1 cellular context compared by ENCODE assay signal in the genomic region with DNA sequence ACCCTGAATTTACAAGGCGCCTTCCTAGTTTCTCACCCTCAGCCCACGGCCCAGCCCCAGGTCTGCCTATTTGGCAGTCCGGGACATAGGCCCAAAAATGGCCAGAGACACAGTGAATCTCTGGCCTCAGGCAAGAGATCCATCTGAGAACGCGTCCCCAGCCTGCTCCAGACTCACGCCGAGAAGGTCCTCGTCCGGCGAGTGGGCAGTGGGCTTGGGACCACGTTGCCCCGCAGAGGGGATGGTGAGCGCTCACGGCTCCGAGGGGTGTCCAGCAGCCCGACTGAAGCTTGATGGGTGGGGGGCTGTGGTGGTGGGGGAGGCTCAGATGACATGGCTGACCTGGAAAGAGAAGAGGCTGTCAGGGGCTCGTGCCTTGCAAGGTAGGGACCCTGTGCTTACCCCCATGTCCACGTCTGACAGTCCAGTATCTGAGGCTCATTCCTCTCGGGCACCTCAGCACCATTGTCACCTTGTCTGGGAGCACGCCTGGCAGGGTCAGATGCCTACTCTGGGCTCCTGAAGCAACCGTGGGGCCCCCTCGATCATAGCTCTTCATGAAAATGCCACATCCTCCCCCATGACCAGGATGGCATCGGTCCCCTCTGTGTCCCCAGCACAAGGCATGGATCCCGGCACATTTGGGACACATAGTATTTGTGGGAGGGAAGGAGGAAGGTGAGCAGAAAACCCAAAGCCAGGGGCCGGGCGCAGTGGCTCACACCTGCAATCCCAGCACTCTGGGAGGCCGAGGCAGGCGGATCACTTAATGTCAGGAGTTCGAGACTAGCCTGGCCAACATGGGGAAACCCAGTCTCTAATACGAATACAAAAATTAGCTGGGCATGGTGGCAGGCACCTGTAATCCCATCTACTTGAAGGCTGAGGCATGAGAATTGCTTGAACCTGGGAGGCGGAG.
A peak's percentile ranks its signal among the peaks of the same experiment; 100 is the strongest.
TF ChIP-seq lines count a peak whose summit lies in the region.

No MANE protein-coding gene starts in this region.

TF ChIP-seq in H1, 55 proteins besides CTCF, POLR2A, EP300 and RAD21:
- TF ChIP-seq ZNF274 (IDR thresholded peaks at IDR 0.05; ENCODE audit: borderline replicate concordance, extremely low read depth, low read length) (no peak), CEBPB (IDR thresholded peaks at IDR 0.05; ENCODE audit: low read depth, low read length) (no peak), HDAC6 (IDR thresholded peaks at IDR 0.05; ENCODE audit: low read depth, low read length) (no peak), SIRT6 (IDR thresholded peaks at IDR 0.05; ENCODE audit: low read length) (no peak), HDAC2 (IDR thresholded peaks at IDR 0.05; ENCODE audit: borderline replicate concordance in 1 of 2, low read depth in 2 of 2, low read length in 2 of 2) (no peak), CBX5 (IDR thresholded peaks at IDR 0.05; ENCODE audit: low read depth, low read length) (no peak), BCL11A (IDR thresholded peaks at IDR 0.05; ENCODE audit: low read depth in 2 of 2, low read length in 2 of 2) (no peak), POLR2AphosphoS5 (IDR thresholded peaks at IDR 0.05; ENCODE audit: low read depth, low read length) (peak; percentile 39; the same call in 1 of the 2 replicates), YY1 (IDR thresholded peaks at IDR 0.05; ENCODE audit: low read depth, low read length) (no peak)
